In the genomic region with DNA sequence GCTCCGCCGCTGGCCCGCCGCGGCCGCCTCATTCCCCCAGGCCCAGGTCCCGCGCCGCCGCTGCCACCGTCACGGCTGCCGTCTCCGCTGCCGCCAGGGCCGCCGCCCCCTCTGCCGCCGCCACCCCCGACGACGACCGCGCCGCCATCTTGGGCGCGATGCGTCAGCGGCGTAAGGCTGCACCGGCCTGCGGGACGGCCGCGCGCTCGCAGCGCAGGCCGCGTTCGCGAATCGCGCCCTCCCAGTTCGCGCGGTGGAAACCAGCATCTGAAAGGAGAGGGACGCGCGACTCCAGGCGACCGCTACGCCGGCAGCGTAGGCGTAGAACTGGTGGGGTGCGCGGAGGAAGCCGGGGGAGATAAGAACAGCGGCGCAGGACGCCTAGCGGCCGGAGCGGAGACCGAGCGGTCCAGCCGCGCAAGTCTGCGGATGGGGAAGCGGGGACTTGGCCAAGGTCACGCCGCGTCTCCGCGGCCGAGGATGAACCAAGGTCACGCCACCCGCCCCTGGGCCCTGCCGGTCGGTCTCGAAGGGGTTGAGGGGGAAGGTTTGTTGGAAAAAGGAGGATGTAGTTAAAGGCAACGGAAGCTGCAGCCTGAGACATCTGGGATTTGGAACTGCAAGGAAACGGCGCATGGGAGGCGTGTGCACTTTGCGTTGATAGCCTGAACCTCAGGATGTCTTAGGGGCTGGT, we compare ENCODE assay signal across 8 cellular contexts. TPM values are rescaled to one million over a fixed set of nuclear protein-coding genes. Genes with fewer than 3 reads are reported as not detected.
A peak's percentile ranks its signal among the peaks of the same experiment; 100 is the strongest.
DNase-seq lines count a peak whose midpoint lies in the region; ATAC-seq, FAIRE-seq and TF ChIP-seq lines count a peak whose summit lies in the region.

TSS of gene NUDT3 (minus strand) at position 173 of the 694 bp plus-strand sequence. CDS start 307 bp downstream, outside the sequence.

- CTCF ChIA-PET in Calu3 (lab: Charles Lee), result interaction anchor here (0.7 to 4.0 kb wide), 4 partner anchors 10 to 144 kb away, joined by 3 to 30 read pairs (median 9); partner anchors contain the start of gene SMIM29

- DNase-seq in Calu3, result peak; percentile 98
- DNase-seq in NT2/D1 (ENCODE audit: low read depth, low spot score), result peak; percentile 72
- peak; percentile 79 for DNase-seq in activated CD8-positive, alpha-beta memory T cell treated with anti-CD3 and anti-CD28 coated beads, Interleukin-2, amount 50 U/mL, for 1 hour (ENCODE audit: extremely low read depth)
- DNase-seq in mesothelial cell of epicardium (ENCODE audit: low spot score in 2 of 2, unreplicated experiment in 2 of 2), result peak; percentile 92 to 96
- DNase-seq in stimulated activated CD8-positive, alpha-beta memory T cell treated with anti-CD3 and anti-CD28 coated beads, Interleukin-15, amount 100 ng/mL, for 48 hours (ENCODE audit: low read depth in 2 of 2), result peak; percentile 93

- no peaks in the 10 kb centered on the region for H3K27me3 Mint-ChIP-seq in Calu3 (ENCODE audit: unreplicated experiment)
- no peaks in the 10 kb centered on the region for H3K27me3 Mint-ChIP-seq in mesothelial cell of epicardium (ENCODE audit: low read depth)

- H3K4me3 ChIP-seq in HUES48 (ENCODE audit: low read depth, low read length), result peak within 1 kb of the TSS; percentile 85
- peak within 1 kb of the TSS; percentile 72 for H3K4me3 ChIP-seq in NT2/D1 (ENCODE audit: insufficient read length, low read depth)

- peak; percentile 12 for FAIRE-seq in endometrium (lab: Jason Lieb, UNC)

- H3K27ac Mint-ChIP-seq in Calu3 (ENCODE audit: unreplicated experiment) (peak within 1 kb of the TSS; percentile 5), mesothelial cell of epicardium (peak within 1 kb of the TSS; percentile 91)

- peak within 1 kb of the TSS; percentile 88 for H3K27ac ChIP-seq in HUES48 (ENCODE audit: low read depth, low read length)

- H3K9me3 ChIP-seq in HUES48 (ENCODE audit: control insufficient read depth, insufficient read depth, low read length) (peaks cover 8% of the 10 kb centered on the region; the same call in 1 of the 2 replicates), NT2/D1 (ENCODE audit: insufficient read depth, low read length) (peaks cover 9% of the 10 kb centered on the region)

- peaks cover 9% of the 10 kb centered on the region for H3K4me1 Mint-ChIP-seq in Calu3 (ENCODE audit: low read depth, unreplicated experiment)
- H3K4me1 Mint-ChIP-seq in mesothelial cell of epicardium, result peaks cover 8% of the 10 kb centered on the region

- H3K4me3 Mint-ChIP-seq in Calu3 (ENCODE audit: low read depth, unreplicated experiment) (no peak within 1 kb of the TSS), mesothelial cell of epicardium (peak within 1 kb of the TSS; percentile 88)

- H3K27me3 ChIP-seq in HUES48 (ENCODE audit: control insufficient read depth, insufficient read depth, low read length), result no peaks in the 10 kb centered on the region
- no peaks in the 10 kb centered on the region for H3K27me3 ChIP-seq in NT2/D1 (ENCODE audit: insufficient read depth, insufficient read length)

- H3K36me3 ChIP-seq in HUES48 (ENCODE audit: control insufficient read depth, insufficient read depth, low read length), result no peaks in the 10 kb centered on the region
- no peaks in the 10 kb centered on the region for H3K36me3 ChIP-seq in NT2/D1 (ENCODE audit: insufficient read depth, insufficient read length, low read length)

- BruUV-seq in Calu3 (replicated peaks; lab: Mats Ljungman, UMichigan), result no TSS peak

- peak; percentile 83 for ATAC-seq in GM21390 (IDR thresholded peaks at IDR 0.05; ENCODE audit: unreplicated experiment)

- peak within 1 kb of the TSS; percentile 76 for H3K9ac ChIP-seq in HUES48 (ENCODE audit: low read depth, low read length)
- peak within 1 kb of the TSS; percentile 96 for H3K9ac ChIP-seq in NT2/D1 (ENCODE audit: insufficient read length, low read depth)

- no peaks in the 10 kb centered on the region for H3K9me3 Mint-ChIP-seq in Calu3 (ENCODE audit: low read depth, unreplicated experiment)
- H3K9me3 Mint-ChIP-seq in mesothelial cell of epicardium, result peaks cover 8% of the 10 kb centered on the region

- TF ChIP-seq CTCF in Calu3 (IDR thresholded peaks at IDR 0.05; ENCODE audit: unreplicated experiment) (peak; percentile 94), mesothelial cell of epicardium (IDR thresholded peaks at IDR 0.05; ENCODE audit: unreplicated experiment) (peak; percentile 82)

- H3K4me1 ChIP-seq in HUES48 (ENCODE audit: control insufficient read depth, insufficient read depth, low read length) (peaks cover 5% of the 10 kb centered on the region; the same call in 1 of the 2 replicates), NT2/D1 (ENCODE audit: insufficient read depth, insufficient read length) (no peaks in the 10 kb centered on the region)

- intact Hi-C loops in Calu3 (cut with micrococcal nuclease; ENCODE audit: unreplicated experiment), result loop anchor here (1.0 to 5.0 kb wide), 3 partner anchors 75 to 195 kb away; no protein-coding TSS in a partner anchor

- H3K36me3 Mint-ChIP-seq in Calu3 (ENCODE audit: insufficient read depth, unreplicated experiment) (peaks cover 4% of the 10 kb centered on the region), mesothelial cell of epicardium (peaks cover 3% of the 10 kb centered on the region)

RNA-seq across cellular contexts. Expression of gene NUDT3, which starts in this region (rescaled TPM):
- 43.9 and 48.4 TPM in 2 replicates for total RNA-seq in Calu3 (2022)
- 32.7 to 33.3 TPM (median 33.2 TPM) in 3 replicates for total RNA-seq in mesothelial cell of epicardium

Comparison
In these comparisons a context has a peak if more than half of its experiments do, and no peak if none do; other contexts are left out.
1. Peak in every context shown above with its lines: DNase-seq, ATAC-seq, H3K4me3 ChIP-seq and H3K27ac ChIP-seq.